Comparison of ENCODE assay signal across 1 cellular context in the genomic region with DNA sequence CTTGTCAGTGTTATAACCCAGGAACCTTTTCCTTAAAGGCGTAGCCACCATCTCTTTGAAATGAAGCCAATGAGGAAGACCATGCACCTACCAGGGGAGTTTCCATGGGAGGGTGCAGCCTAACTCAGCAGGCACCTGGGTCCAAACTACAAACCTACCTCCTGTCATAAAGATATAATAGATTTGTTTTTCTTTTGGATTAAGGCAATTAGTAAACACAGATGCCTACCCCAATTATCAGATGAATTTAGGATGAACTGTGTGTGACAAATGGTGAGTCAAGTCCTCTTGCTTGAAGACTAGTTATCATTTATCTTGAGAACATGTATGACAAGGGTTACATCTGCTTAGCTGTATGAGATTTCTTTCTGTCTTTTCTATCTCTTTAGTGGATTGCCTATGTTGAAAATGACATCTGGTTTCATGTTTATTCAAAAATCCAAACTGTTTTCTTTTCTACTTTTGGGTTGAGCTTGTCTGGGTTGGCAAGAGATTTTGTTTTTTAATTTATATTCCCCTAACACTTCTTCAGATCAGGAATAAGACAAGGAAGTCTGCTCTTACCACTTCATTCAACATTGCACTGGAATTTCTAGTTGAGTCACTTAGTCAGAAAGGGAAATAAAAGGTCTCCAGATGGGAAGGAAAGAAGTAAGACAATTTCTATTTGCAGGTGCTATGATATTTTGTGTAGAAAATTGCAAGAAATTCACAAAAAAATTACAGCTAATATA.
TF ChIP-seq lines count a peak whose summit lies in the region.

No MANE protein-coding gene starts in this region.

TF ChIP-seq in A549, 52 proteins besides CTCF, POLR2A, EP300 and RAD21 (continued from another document):
- TF ChIP-seq, protein P1, sequence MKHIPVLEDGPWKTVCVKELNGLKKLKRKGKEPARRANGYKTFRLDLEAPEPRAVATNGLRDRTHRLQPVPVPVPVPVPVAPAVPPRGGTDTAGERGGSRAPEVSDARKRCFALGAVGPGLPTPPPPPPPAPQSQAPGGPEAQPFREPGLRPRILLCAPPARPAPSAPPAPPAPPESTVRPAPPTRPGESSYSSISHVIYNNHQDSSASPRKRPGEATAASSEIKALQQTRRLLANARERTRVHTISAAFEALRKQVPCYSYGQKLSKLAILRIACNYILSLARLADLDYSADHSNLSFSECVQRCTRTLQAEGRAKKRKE (CRISPR knock-in tag; IDR thresholded peaks at IDR 0.05; ENCODE audit: low read depth), result no peak
- no peak for TF ChIP-seq PHF8 (IDR thresholded peaks at IDR 0.05; ENCODE audit: borderline replicate concordance, low read depth)
- TF ChIP-seq RNF2 (IDR thresholded peaks at IDR 0.05; ENCODE audit: borderline replicate concordance, low read depth), result no peak
- TF ChIP-seq, protein P2, sequence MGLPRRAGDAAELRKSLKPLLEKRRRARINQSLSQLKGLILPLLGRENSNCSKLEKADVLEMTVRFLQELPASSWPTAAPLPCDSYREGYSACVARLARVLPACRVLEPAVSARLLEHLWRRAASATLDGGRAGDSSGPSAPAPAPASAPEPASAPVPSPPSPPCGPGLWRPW (IDR thresholded peaks at IDR 0.05), result no peak
- no peak for TF ChIP-seq HDAC2 (IDR thresholded peaks at IDR 0.05)
- no peak for TF ChIP-seq SREBF2 (IDR thresholded peaks at IDR 0.05)
- TF ChIP-seq JUNB (IDR thresholded peaks at IDR 0.05), result no peak
- no peak for TF ChIP-seq CBX2 (IDR thresholded peaks at IDR 0.05; ENCODE audit: borderline replicate concordance, low read depth)
TF ChIP-seq in A549: peak in this region for 0.
